In genomic region chr15:63453181-63453905, GRCh38 we compare ENCODE assay signal across 29 cellular contexts.
"Had no signal": no experiment of that assay in that cellular context is flagged by ENCODE, and none has a peak within 500 bp of the region (broad histone marks: within the 10 kb centered on the region; RNA-seq: fewer than 3 reads in every experiment).

No MANE protein-coding gene starts in this region.

- H3K4me3 Mint-ChIP-seq: activated naive CD4-positive, alpha-beta T cell treated with anti-CD3 and anti-CD28 coated beads, Interleukin-2, amount 10 ng/mL, durations not matched to agents 7 days and 5 days; activated naive CD8-positive, alpha-beta T cell treated with anti-CD3 and anti-CD28 coated beads, Interleukin-2, amount 10 ng/mL, durations not matched to agents 7 days and 5 days; naive thymus-derived CD4-positive, alpha-beta T cell; stimulated activated memory B cell treated with anti-CD40 and anti-IgM and Interleukin-4, amounts not matched to agents 10 μg/mL and 1 μg/mL and 100 μg/mL, for 72 hours; T-helper 2 cell treated with Interferon-gamma antibody and Interleukin-4, amounts not matched to agents 5 μg/mL and 100 μg/mL, for 36 hours had no signal

- H3K4me1 ChIP-seq: ascending aorta, foreskin keratinocyte, left ventricle myocardium inferior, tibial artery had no signal

- H3K27ac Mint-ChIP-seq: activated naive CD4-positive, alpha-beta T cell treated with anti-CD3 and anti-CD28 coated beads, Interleukin-2, amount 10 ng/mL, durations not matched to agents 7 days and 5 days; activated naive CD8-positive, alpha-beta T cell treated with anti-CD3 and anti-CD28 coated beads, Interleukin-2, amount 10 ng/mL, durations not matched to agents 7 days and 5 days; stimulated activated memory B cell treated with anti-CD40 and anti-IgM and Interleukin-4, amounts not matched to agents 10 μg/mL and 1 μg/mL and 100 μg/mL, for 72 hours; T-helper 2 cell treated with Interferon-gamma antibody and Interleukin-4, amounts not matched to agents 5 μg/mL and 100 μg/mL, for 36 hours had no signal

- FAIRE-seq: small intestine had no signal

- H3K9me3 ChIP-seq: ascending aorta, esophagus muscularis mucosa, left ventricle myocardium inferior, sigmoid colon, suprapubic skin, tibial artery, upper lobe of right lung had no signal

- H3K36me3 ChIP-seq: ascending aorta, brain microvascular endothelial cell, esophagus muscularis mucosa, heart right ventricle, left ventricle myocardium inferior, sigmoid colon, suprapubic skin, tibial artery, upper lobe of right lung had no signal

- H3K9me3 Mint-ChIP-seq: activated naive CD4-positive, alpha-beta T cell treated with anti-CD3 and anti-CD28 coated beads, Interleukin-2, amount 10 ng/mL, durations not matched to agents 7 days and 5 days; activated naive CD8-positive, alpha-beta T cell treated with anti-CD3 and anti-CD28 coated beads, Interleukin-2, amount 10 ng/mL, durations not matched to agents 7 days and 5 days; stimulated activated memory B cell treated with anti-CD40 and anti-IgM and Interleukin-4, amounts not matched to agents 10 μg/mL and 1 μg/mL and 100 μg/mL, for 72 hours; T-helper 2 cell treated with Interferon-gamma antibody and Interleukin-4, amounts not matched to agents 5 μg/mL and 100 μg/mL, for 36 hours had no signal

- H3K4me3 ChIP-seq: ascending aorta, coronary artery, esophagus muscularis mucosa, heart right ventricle, left ventricle myocardium inferior, sigmoid colon, suprapubic skin, tibial artery, upper lobe of right lung had no signal

- H3K36me3 Mint-ChIP-seq: activated naive CD4-positive, alpha-beta T cell treated with anti-CD3 and anti-CD28 coated beads, Interleukin-2, amount 10 ng/mL, durations not matched to agents 7 days and 5 days; activated naive CD8-positive, alpha-beta T cell treated with anti-CD3 and anti-CD28 coated beads, Interleukin-2, amount 10 ng/mL, durations not matched to agents 7 days and 5 days; stimulated activated memory B cell treated with anti-CD40 and anti-IgM and Interleukin-4, amounts not matched to agents 10 μg/mL and 1 μg/mL and 100 μg/mL, for 72 hours had no signal

- H3K27ac ChIP-seq: ascending aorta, brain microvascular endothelial cell, coronary artery, esophagus muscularis mucosa, foreskin keratinocyte, heart right ventricle, left ventricle myocardium inferior, sigmoid colon, suprapubic skin, tibial artery, upper lobe of right lung, VCaP had no signal

- H3K27me3 ChIP-seq: ascending aorta, brain microvascular endothelial cell, esophagus muscularis mucosa, heart right ventricle, sigmoid colon, suprapubic skin, upper lobe of right lung had no signal

- DNase-seq: activated CD4-positive, alpha-beta T cell treated with anti-CD3 and anti-CD28 coated beads for 48 hours; activated CD4-positive, alpha-beta T cell treated with anti-CD3 and anti-CD28 coated beads, Interleukin-2, amount 50 U/mL, for 48 hours; activated CD8-positive, alpha-beta memory T cell treated with anti-CD3 and anti-CD28 coated beads for 24 hours; activated gamma-delta T cell; activated naive CD4-positive, alpha-beta T cell treated with anti-CD3 and anti-CD28 coated beads, Interleukin-2, amount 10 ng/mL, durations not matched to agents 7 days and 5 days; activated naive CD8-positive, alpha-beta T cell treated with anti-CD3 and anti-CD28 coated beads, Interleukin-2, amount 10 ng/mL, durations not matched to agents 7 days and 5 days; activated T-cell treated with anti-CD3 and anti-CD28 coated beads, Interleukin-2, amount 50 U/mL, for 1 hour; brain microvascular endothelial cell; foreskin keratinocyte; heart right ventricle; islet precursor cell; left ventricle myocardium inferior; mammary epithelial cell; midbrain; naive thymus-derived CD4-positive, alpha-beta T cell; sigmoid colon; small intestine; stimulated activated CD4-positive, alpha-beta T cell treated with anti-CD3 and anti-CD28 coated beads, Interleukin-4, amount 100 ng/mL, for 24 hours; T-helper 1 cell; upper lobe of right lung had no signal

- ATAC-seq: activated CD4-positive, CD25-positive, alpha-beta regulatory T cell treated with anti-CD3 and anti-CD28 coated beads, Interleukin-2, amount 50 U/mL, for 24 hours; foreskin keratinocyte; heart right ventricle; naive thymus-derived CD4-positive, alpha-beta T cell; stimulated activated memory B cell treated with anti-CD40 and anti-IgM and Interleukin-4, amounts not matched to agents 10 μg/mL and 1 μg/mL and 100 μg/mL, for 72 hours; upper lobe of right lung had no signal
